Comparison of ENCODE assay signal across 1 cellular context in genomic region chr22:37953062-37953436, GRCh38.
TF ChIP-seq lines count a peak whose summit lies in the region.

No MANE protein-coding gene starts in this region.

TF ChIP-seq in GM12878, 131 proteins besides CTCF, POLR2A, EP300 and RAD21:
- TF ChIP-seq POLR2AphosphoS5 (IDR thresholded peaks at IDR 0.05; ENCODE audit: low read length) (no peak), MYB (IDR thresholded peaks at IDR 0.05; ENCODE audit: borderline replicate concordance, low read depth, low read length) (no peak), RB1 (IDR thresholded peaks at IDR 0.05; ENCODE audit: borderline replicate concordance) (no peak), LARP7 (IDR thresholded peaks at IDR 0.05) (no peak), CBX3 (IDR thresholded peaks at IDR 0.05; ENCODE audit: borderline replicate concordance, low read depth) (no peak), TBL1XR1 (IDR thresholded peaks at IDR 0.05; ENCODE audit: low read depth, low read length) (no peak), ZBTB11 (CRISPR knock-in tag; IDR thresholded peaks at IDR 0.05) (no peak), MAX (IDR thresholded peaks at IDR 0.05; ENCODE audit: low read depth, low read length) (no peak), IKZF2 (IDR thresholded peaks at IDR 0.05) (no peak), NKRF (conservative IDR thresholded peaks at IDR 0.05) (no peak), NFYA (IDR thresholded peaks at IDR 0.05; ENCODE audit: borderline replicate concordance, low read depth, low read length) (no peak), BCL3 (IDR thresholded peaks at IDR 0.05; ENCODE audit: borderline replicate concordance, insufficient read depth, low read depth, low read length, poor library complexity, severe bottlenecking) (no peak), PML (IDR thresholded peaks at IDR 0.05; ENCODE audit: low read length) (no peak), RBBP5 (conservative IDR thresholded peaks at IDR 0.05) (no peak), JUND (IDR thresholded peaks at IDR 0.05; ENCODE audit: low read depth, low read length) (no peak), HCFC1 (IDR thresholded peaks at IDR 0.05; ENCODE audit: low read length) (no peak), JUNB (IDR thresholded peaks at IDR 0.05) (no peak), ATF7 (IDR thresholded peaks at IDR 0.05; ENCODE audit: low read depth) (no peak), DPF2 (IDR thresholded peaks at IDR 0.05) (no peak)
TF ChIP-seq in GM12878: peak in this region for 0.
